Comparison of ENCODE assay signal across 1 cellular context in the genomic region with DNA sequence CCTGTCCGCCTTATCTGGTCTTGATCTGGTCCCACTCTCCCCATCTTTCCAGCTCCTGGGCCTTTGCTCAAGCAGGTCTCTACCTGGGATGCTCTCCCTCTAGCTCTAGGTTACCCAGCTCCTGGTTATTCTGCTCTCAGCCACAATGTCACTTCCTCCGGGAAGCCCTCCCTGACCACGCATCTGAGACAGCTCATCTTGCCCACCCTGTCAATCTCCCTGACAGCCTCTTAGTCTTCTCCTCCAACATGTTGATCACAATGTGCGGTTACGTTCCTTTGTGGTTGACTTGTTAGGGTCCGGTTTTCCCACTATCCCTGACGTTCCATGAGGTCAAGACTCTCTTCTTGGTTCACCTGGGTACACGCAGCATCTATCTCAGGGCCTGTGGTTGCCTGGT.
TF ChIP-seq lines count a peak whose summit lies in the region.

No MANE protein-coding gene starts in this region.

TF ChIP-seq in K562, 482 proteins besides CTCF, POLR2A, EP300 and RAD21 (continued from another document):
- peak; percentile 19; the same call in 1 of the 2 replicates for TF ChIP-seq BCOR (IDR thresholded peaks at IDR 0.05)
- TF ChIP-seq RBM25 (IDR thresholded peaks at IDR 0.05; ENCODE audit: low read depth, low read length, severe bottlenecking): peak; percentile 23
